Comparison of ENCODE assay signal across 8 cellular contexts in the genomic region with DNA sequence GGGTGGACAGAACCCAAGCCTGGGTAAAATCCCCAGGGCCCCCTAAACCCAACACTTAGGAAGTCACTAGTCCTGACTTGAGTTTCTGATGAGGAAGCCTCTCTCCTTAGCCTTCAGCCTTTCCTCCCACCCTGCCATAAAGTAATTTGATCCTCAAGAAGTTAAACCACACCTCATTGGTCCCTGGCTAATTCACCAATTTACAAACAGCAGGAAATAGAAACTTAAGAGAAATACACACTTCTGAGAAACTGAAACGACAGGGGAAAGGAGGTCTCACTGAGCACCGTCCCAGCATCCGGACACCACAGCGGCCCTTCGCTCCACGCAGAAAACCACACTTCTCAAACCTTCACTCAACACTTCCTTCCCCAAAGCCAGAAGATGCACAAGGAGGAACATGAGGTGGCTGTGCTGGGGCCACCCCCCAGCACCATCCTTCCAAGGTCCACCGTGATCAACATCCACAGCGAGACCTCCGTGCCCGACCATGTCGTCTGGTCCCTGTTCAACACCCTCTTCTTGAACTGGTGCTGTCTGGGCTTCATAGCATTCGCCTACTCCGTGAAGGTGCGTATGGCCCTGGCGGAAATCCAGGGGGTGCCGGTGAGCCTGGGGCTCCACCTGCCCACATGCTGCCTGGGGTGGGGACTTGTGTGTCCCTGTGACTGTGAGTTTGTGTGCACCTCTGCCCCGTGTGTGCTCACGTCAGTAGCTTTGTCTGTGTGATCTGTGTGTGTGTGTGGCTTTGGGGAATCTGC. TPM values are rescaled to one million over a fixed set of nuclear protein-coding genes. Genes with fewer than 3 reads are reported as not detected.
DNase-seq lines count a peak whose midpoint lies in the region; ATAC-seq and TF ChIP-seq lines count a peak whose summit lies in the region.

Gene IFITM1, plus strand, starts transcription at position 254 of the 761 bp plus-strand sequence. Its CDS starts 131 bp downstream, at position 385.

- peak within 1 kb of the TSS; percentile 89 to 92 for H3K4me3 Mint-ChIP-seq in activated T-cell treated with anti-CD3 and anti-CD28 coated beads, Interleukin-2, amount 50 U/mL, for 72 hours

- H3K9me3 ChIP-seq in A673 (ENCODE audit: low read depth, low read length, poor library complexity, severe bottlenecking) (no peaks in the 10 kb centered on the region), KOPT-K1 (ENCODE audit: insufficient read depth, low read length, poor library complexity, severe bottlenecking) (no peaks in the 10 kb centered on the region), neuron (ENCODE audit: low read length) (no peaks in the 10 kb centered on the region)

- H3K4me1 ChIP-seq in A673 (ENCODE audit: insufficient read depth, low read length, poor library complexity, severe bottlenecking) (peaks cover 20% of the 10 kb centered on the region), neuron (ENCODE audit: insufficient read depth, low read length) (peaks cover 43% of the 10 kb centered on the region)

- BruUV-seq in A673 (replicated peaks; lab: Mats Ljungman, UMichigan) = TSS peak; percentile 81

- H3K27me3 Mint-ChIP-seq in activated T-cell treated with anti-CD3 and anti-CD28 coated beads, Interleukin-2, amount 50 U/mL, for 72 hours (ENCODE audit: low read depth) = no peaks in the 10 kb centered on the region

- H3K27me3 ChIP-seq in A673 (replicated peaks; ENCODE audit: insufficient read depth, low read depth, low read length, poor library complexity) = no peaks in the 10 kb centered on the region
- H3K27me3 ChIP-seq in neuron (ENCODE audit: insufficient read depth, low read length) = no peaks in the 10 kb centered on the region

- H3K4me1 Mint-ChIP-seq in activated T-cell treated with anti-CD3 and anti-CD28 coated beads, Interleukin-2, amount 50 U/mL, for 72 hours (ENCODE audit: low read depth) = peaks cover 41% of the 10 kb centered on the region

- H2AFZ ChIP-seq in neuron (ENCODE audit: low read depth, low read length) = no peak within 1 kb of the TSS

- CTCF ChIA-PET in A673 (lab: Charles Lee) = no interaction called here

- H3K9me3 Mint-ChIP-seq in activated T-cell treated with anti-CD3 and anti-CD28 coated beads, Interleukin-2, amount 50 U/mL, for 72 hours = no peaks in the 10 kb centered on the region

- H3K27ac ChIP-seq in A673 (ENCODE audit: low read depth, low read length, poor library complexity, severe bottlenecking) (peak within 1 kb of the TSS; percentile 81), KOPT-K1 (ENCODE audit: low read depth, low read length, poor library complexity, severe bottlenecking) (peak within 1 kb of the TSS; percentile 99)

- POLR2A ChIA-PET in A673 (lab: Charles Lee; ENCODE audit: low non-redundant PET) = no interaction called here

- peak within 1 kb of the TSS; percentile 96 for H3K27ac Mint-ChIP-seq in activated T-cell treated with anti-CD3 and anti-CD28 coated beads, Interleukin-2, amount 50 U/mL, for 72 hours

- H3K36me3 ChIP-seq in A673 (ENCODE audit: insufficient read depth, low read length, poor library complexity, severe bottlenecking) (no peaks in the 10 kb centered on the region), KOPT-K1 (ENCODE audit: insufficient read depth, low read length) (peaks cover 16% of the 10 kb centered on the region), neuron (ENCODE audit: insufficient read depth, low read length) (no peaks in the 10 kb centered on the region)

- H3K4me3 ChIP-seq in A673 (ENCODE audit: low read depth, low read length, poor library complexity, severe bottlenecking) = peak within 1 kb of the TSS; percentile 55
- peak within 1 kb of the TSS; percentile 48 for H3K4me3 ChIP-seq in neuron (ENCODE audit: low read length)

- no peak for TF ChIP-seq CTCF in A673 (conservative IDR thresholded peaks at IDR 0.05; ENCODE audit: low read depth, low read length)

- H3K36me3 Mint-ChIP-seq in activated T-cell treated with anti-CD3 and anti-CD28 coated beads, Interleukin-2, amount 50 U/mL, for 72 hours (ENCODE audit: insufficient read depth in 2 of 2) = peaks cover 15 to 16% of the 10 kb centered on the region in 2 donors

- intact Hi-C loops in A673 (cut with micrococcal nuclease; ENCODE audit: unreplicated experiment) = no loop called here

- ATAC-seq in GM18870 (IDR thresholded peaks at IDR 0.05; ENCODE audit: unreplicated experiment) (peak; percentile 41), HG03159 (IDR thresholded peaks at IDR 0.05; ENCODE audit: unreplicated experiment) (no peak)
- peak; percentile 44 to 59 for ATAC-seq in activated T-cell treated with anti-CD3 and anti-CD28 coated beads, Interleukin-2, amount 50 U/mL, for 72 hours (replicated peaks in 1 of 2)

- DNase-seq in A673 (ENCODE audit: low spot score) = peak; percentile 84
- DNase-seq in activated T-cell treated with anti-CD3 and anti-CD28 coated beads, Interleukin-2, amount 50 U/mL, for 72 hours = peak; percentile 73
- peak; percentile 92 for DNase-seq in fibroblast of peridontal ligament (ENCODE audit: extremely low read depth)
- DNase-seq in inferior parietal cortex (ENCODE audit: extremely low spot score) = no peak

RNA-seq across cellular contexts. Expression of gene IFITM1, which starts in this region (rescaled TPM):
- total RNA-seq in A673 (2021) = 24.4 and 34.1 TPM in 2 replicates
- total RNA-seq in activated T-cell treated with anti-CD3 and anti-CD28 coated beads, Interleukin-2, amount 50 U/mL, for 72 hours = 100 to 1,000 TPM; 306 to 384 TPM
